ENCODE assay signal across 8 cellular contexts in the genomic region with DNA sequence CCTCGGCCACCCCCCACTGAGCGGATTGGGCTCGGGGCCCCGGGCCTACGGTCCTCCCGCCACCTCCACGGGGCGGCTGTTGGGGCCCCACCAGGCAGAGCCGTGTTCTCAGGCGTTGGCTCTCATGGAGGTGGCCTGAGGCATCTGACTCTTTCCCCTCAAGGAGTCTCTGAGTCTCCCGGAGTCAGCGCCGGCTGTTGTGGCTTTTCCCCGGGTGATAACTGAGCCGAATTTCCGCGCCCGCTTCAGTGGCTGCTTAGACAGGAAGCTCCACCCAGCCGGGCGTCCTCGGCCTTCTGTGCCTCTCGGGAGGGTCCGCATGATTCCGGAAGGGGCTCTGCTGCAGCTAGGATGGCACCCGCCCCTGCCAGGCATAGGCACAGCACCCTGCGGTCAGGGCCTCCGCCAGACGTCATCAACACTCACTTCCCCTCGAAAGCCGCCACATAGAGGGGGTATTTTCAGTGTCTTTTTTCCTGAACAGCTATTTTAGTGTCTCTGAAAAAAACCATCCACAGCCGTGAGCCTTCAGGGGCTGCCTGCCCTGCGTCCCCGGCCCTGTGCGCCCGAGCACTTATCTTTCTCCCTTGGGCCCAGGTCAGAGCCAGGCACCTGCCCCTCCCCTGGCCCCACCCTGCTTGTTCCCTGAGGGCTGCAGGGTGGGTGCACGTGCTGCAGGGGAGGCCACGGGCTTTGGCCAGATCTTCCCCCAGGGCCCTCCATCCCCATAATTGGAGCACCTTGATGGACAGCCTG.
DNase-seq lines count a peak whose midpoint lies in the region; ATAC-seq lines count a peak whose summit lies in the region.

No MANE protein-coding gene starts in this region.

- H3K36me3 Mint-ChIP-seq in T-cell, result peaks cover 27% of the 10 kb centered on the region

- H3K27ac ChIP-seq in layer of hippocampus (ENCODE audit: low read depth, low read length), result peak overlapping the region; percentile 30

- no peaks in the 10 kb centered on the region for H3K9me3 Mint-ChIP-seq in T-cell

- POLR2A ChIA-PET in T-cell (lab: Charles Lee), result interaction anchor here (0.6 to 2.7 kb wide), 11 partner anchors 10 to 91 kb away, joined by 3 to 25 read pairs (median 6); a partner anchor contains a TSS

- peak overlapping the region; percentile 73 to 81 (median 80) for H3K4me3 Mint-ChIP-seq in T-cell

- H3K4me1 Mint-ChIP-seq in T-cell, result peaks cover 49 to 68% (median 60%) of the 10 kb centered on the region in 3 donors

- DNase-seq in T-cell, result peak; percentile 80 to 99 (median 98)
- peak; percentile 30 for DNase-seq in activated naive CD8-positive, alpha-beta T cell treated with anti-CD3 and anti-CD28 coated beads, Interleukin-2, amount 50 U/mL, for 16 hours (ENCODE audit: low read depth, low spot score)
- peak; percentile 82 for DNase-seq in stimulated activated CD8-positive, alpha-beta memory T cell treated with anti-CD3 and anti-CD28 coated beads, Interleukin-12 subunit alpha, Interleukin-12 subunit beta, amount 100 ng/mL, for 4 hours (ENCODE audit: low read depth)
- DNase-seq in DMS 273 (lab: John Stamatoyannopoulos, UW; ENCODE audit: unreplicated experiment), result no peak
- DNase-seq in kidney glomerular epithelial cell (lab: John Stamatoyannopoulos, UW), result no peak

- H3K27me3 Mint-ChIP-seq in T-cell, result no peaks in the 10 kb centered on the region

- ATAC-seq in GM18508 (IDR thresholded peaks at IDR 0.05; ENCODE audit: insufficient read depth, unreplicated experiment) (peak; percentile 10), HG02943 (IDR thresholded peaks at IDR 0.05; ENCODE audit: low read depth, unreplicated experiment) (peak; percentile 65), T-cell (replicated peaks in 1 of 4) (peak; percentile 84 to 88 (median 86))

- no peaks in the 10 kb centered on the region for H3K27me3 ChIP-seq in layer of hippocampus (ENCODE audit: control insufficient read depth, insufficient read depth, low read length)

- peak overlapping the region; percentile 90 to 95 for H3K27ac Mint-ChIP-seq in T-cell

- CTCF ChIA-PET in T-cell (lab: Charles Lee), result interaction anchor here in 1 of 2 donors (0.6 to 2.6 kb wide), 6 partner anchors 10 to 67 kb away, joined by 3 to 9 read pairs (median 4); no protein-coding TSS in a partner anchor

Comparison
In these comparisons a context has a peak if more than half of its experiments do, and no peak if none do; other contexts are left out.
1. ATAC-seq: peak in every context shown above with its lines; median percentile 86 in T-cell; 65 in HG02943; 10 in GM18508.
2. DNase-seq: peak in T-cell (34 of 34), activated naive CD8-positive, alpha-beta T cell treated with anti-CD3 and anti-CD28 coated beads, Interleukin-2, amount 50 U/mL, for 16 hours (single experiment) and stimulated activated CD8-positive, alpha-beta memory T cell treated with anti-CD3 and anti-CD28 coated beads, Interleukin-12 subunit alpha, Interleukin-12 subunit beta, amount 100 ng/mL, for 4 hours (single experiment); none in DMS 273 (single experiment) and kidney glomerular epithelial cell (single experiment).